ENCODE assay signal across 23 cellular contexts in genomic region chr4:78410651-78411050, GRCh38.
DNase-seq lines count a peak whose midpoint lies in the region; FAIRE-seq and TF ChIP-seq lines count a peak whose summit lies in the region.
"Had no signal": no experiment of that assay in that cellular context is flagged by ENCODE, and none has a peak within 500 bp of the region (broad histone marks: within the 10 kb centered on the region; RNA-seq: fewer than 3 reads in every experiment).

No MANE protein-coding gene starts in this region.

- H3K4me3 Mint-ChIP-seq in mesothelial cell of epicardium = no peak overlapping the region

- DNase-seq in BJ (ENCODE audit: low read depth) = peak; percentile 11
- peak; percentile 13 for DNase-seq in GM04504 (ENCODE audit: low read depth)
- no peak for DNase-seq in SK-N-SH
- no peak for DNase-seq in mesothelial cell of epicardium (ENCODE audit: low spot score in 2 of 2, unreplicated experiment in 2 of 2)
- DNase-seq in RWPE1 (ENCODE audit: low spot score) = no peak
- DNase-seq in GM19239 (ENCODE audit: insufficient read length, low spot score) = no peak
- no peak for DNase-seq in retina
- no peak for DNase-seq in activated effector memory CD4-positive, alpha-beta T cell treated with Interleukin-2 at 50 U/mL for 16 hours
- DNase-seq: BE2C, Calu3, GF-D8, H7, Kasumi-1, NCI-H1092 treated with DMSO at 0.1 percent for 48 hours, NCI-H1436 treated with DMSO at 0.1 percent for 48 hours, NCI-H1930, NCI-H446, NCI-H524 treated with DMSO at 0.1 percent for 48 hours, NCI-H774, Right ventricle myocardium superior had no signal

- H3K4me1 Mint-ChIP-seq in mesothelial cell of epicardium = peaks cover 21% of the 10 kb centered on the region

- H3K27ac ChIP-seq in SK-N-SH (ENCODE audit: low read depth in 2 of 2, low read length in 1 of 2) (no peak overlapping the region), RWPE1 (no peak overlapping the region)
- H3K27ac ChIP-seq: A549 had no signal

- CTCF ChIA-PET in BJ (lab: Yijun Ruan, JAX) = no interaction called here
- CTCF ChIA-PET in SK-N-SH (lab: Yijun Ruan, JAX) = no interaction called here
- CTCF ChIA-PET in RWPE1 (lab: Yijun Ruan, JAX) = no interaction called here

- H3K9me3 Mint-ChIP-seq in mesothelial cell of epicardium = no peaks in the 10 kb centered on the region

- H3K9me3 ChIP-seq in SK-N-SH = no peaks in the 10 kb centered on the region
- H3K9me3 ChIP-seq: A549, BE2C had no signal

- no peaks in the 10 kb centered on the region for H3K9me2 ChIP-seq in SK-N-SH

- H2AFZ ChIP-seq in SK-N-SH (ENCODE audit: low read depth) = no peak overlapping the region

- 0 out of 4 replicates have a peak, but pooled peaks of 1 of the 2 experiments have one; percentile 6 for TF ChIP-seq EP300 in SK-N-SH (IDR thresholded peaks at IDR 0.05; ENCODE audit: borderline replicate concordance in 1 of 2, low read depth in 1 of 2, low read length in 1 of 2)

- TF ChIP-seq CTCF in BJ (IDR thresholded peaks at IDR 0.05; ENCODE audit: insufficient read depth, low read depth, low read length) (no peak), SK-N-SH (IDR thresholded peaks at IDR 0.05) (no peak), mesothelial cell of epicardium (IDR thresholded peaks at IDR 0.05; ENCODE audit: unreplicated experiment) (no peak), RWPE1 (conservative IDR thresholded peaks at IDR 0.05; ENCODE audit: low read depth) (no peak)

- POLR2A ChIA-PET in BJ (lab: Charles Lee) (no interaction called here), SK-N-SH (lab: Yijun Ruan, JAX) (no interaction called here), RWPE1 (lab: Yijun Ruan, JAX; ENCODE audit: low non-redundant PET) (no interaction called here)

- H3K36me3 ChIP-seq in BJ (ENCODE audit: control insufficient read depth, insufficient read depth, low read length) = no peaks in the 10 kb centered on the region
- H3K36me3 ChIP-seq in SK-N-SH (replicated peaks in 1 of 2; ENCODE audit: control insufficient read depth in 1 of 2, insufficient read depth in 2 of 2, low read length in 1 of 2) = peaks cover 18 to 23% of the 10 kb centered on the region in 2 experiments

- H3K27me3 Mint-ChIP-seq in mesothelial cell of epicardium (ENCODE audit: low read depth) = no peaks in the 10 kb centered on the region

- peak overlapping the region; percentile 33 for H3K27ac Mint-ChIP-seq in mesothelial cell of epicardium

- H3K9ac ChIP-seq in SK-N-SH = no peak overlapping the region

- no peak overlapping the region for H3K4me2 ChIP-seq in SK-N-SH
- H3K4me2 ChIP-seq: A549 had no signal

- 93% methylated on average over 1 of the region's 1 CpG for WGBS in SK-N-SH (ENCODE audit: low lambda C conversion rate)

- H3K79me2 ChIP-seq in SK-N-SH (ENCODE audit: insufficient read depth) = no peaks in the 10 kb centered on the region

- H4K20me1 ChIP-seq in SK-N-SH (ENCODE audit: insufficient read depth) = no peaks in the 10 kb centered on the region

- H3F3A ChIP-seq in SK-N-SH (replicated peaks; ENCODE audit: insufficient read depth) = no peaks in the 10 kb centered on the region

- H3K36me3 Mint-ChIP-seq in mesothelial cell of epicardium = peaks cover 16% of the 10 kb centered on the region

- H3K4me3 ChIP-seq in BJ (ENCODE audit: low read depth, low read length) (no peak overlapping the region), SK-N-SH (ENCODE audit: low read depth in 2 of 2, low read length in 1 of 2) (no peak overlapping the region)
- H3K4me3 ChIP-seq: A549, K562 had no signal

- no peaks in the 10 kb centered on the region for H3K27me3 ChIP-seq in BJ (ENCODE audit: control insufficient read depth, insufficient read depth, low read length)
- no peaks in the 10 kb centered on the region for H3K27me3 ChIP-seq in SK-N-SH (ENCODE audit: insufficient read depth)
- H3K27me3 ChIP-seq: BE2C had no signal

- no peak for FAIRE-seq in GM19239 (lab: Jason Lieb, UNC)
- FAIRE-seq: A549, HTR-8/SVneo, K562 had no signal

- TF ChIP-seq RAD21 in SK-N-SH (IDR thresholded peaks at IDR 0.05; ENCODE audit: low read length) = no peak

- H3K4me1 ChIP-seq in SK-N-SH (ENCODE audit: control insufficient read depth in 1 of 2, insufficient read depth in 2 of 2, low read depth in 1 of 2, low read length in 1 of 2) = peaks cover 0 to 2% of the 10 kb centered on the region in 2 experiments; a peak in 2 of 4 replicates
- H3K4me1 ChIP-seq: A549, BE2C had no signal

TF ChIP-seq in SK-N-SH, 30 proteins besides CTCF, POLR2A, EP300 and RAD21:
- TF ChIP-seq TCF12 (IDR thresholded peaks at IDR 0.05) = peak; percentile 6; the same call in 1 of the 2 replicates
- TF ChIP-seq RFX5 (IDR thresholded peaks at IDR 0.05; ENCODE audit: low read length) = no peak

Comparison
In these comparisons a context has a peak if more than half of its experiments do, and no peak if none do; other contexts are left out.
1. DNase-seq: peak in BJ (single experiment) and GM04504 (single experiment); none in SK-N-SH (single experiment), mesothelial cell of epicardium (0 of 2), RWPE1 (single experiment), GM19239 (single experiment), retina (single experiment) and activated effector memory CD4-positive, alpha-beta T cell treated with Interleukin-2 at 50 U/mL for 16 hours (single experiment).